8 cellular contexts compared by ENCODE assay signal in genomic region chr7:38178695-38179344, GRCh38. TPM values are rescaled to one million over a fixed set of nuclear protein-coding genes. Genes with fewer than 3 reads are reported as not detected.
A peak's percentile ranks its signal among the peaks of the same experiment; 100 is the strongest.
DNase-seq lines count a peak whose midpoint lies in the region; ATAC-seq lines count a peak whose summit lies in the region.

No MANE protein-coding gene starts in this region.

- ATAC-seq in GM19467 (IDR thresholded peaks at IDR 0.05; ENCODE audit: unreplicated experiment) (peak; percentile 22), HG03469 (IDR thresholded peaks at IDR 0.05; ENCODE audit: unreplicated experiment) (peak; percentile 11), Right ventricle myocardium superior (ENCODE audit: poor library complexity) (peak; percentile 44), sciatic nerve (peak; percentile 65)
- ATAC-seq in activated CD8-positive, alpha-beta T cell treated with anti-CD3 and anti-CD28 coated beads, Interleukin-2, amount 10 ng/mL, durations not matched to agents 7 days and 5 days = peak; percentile 45

- 0 out of 2 replicates have a peak, but pooled peaks cover 8% of the 10 kb centered on the region for H3K4me1 ChIP-seq in ES-I3 (ENCODE audit: insufficient read depth, low read length)

- H3K4me3 Mint-ChIP-seq in activated CD8-positive, alpha-beta T cell treated with anti-CD3 and anti-CD28 coated beads, Interleukin-2, amount 10 ng/mL, durations not matched to agents 7 days and 5 days = peak overlapping the region; percentile 93

- DNase-seq in activated CD8-positive, alpha-beta T cell treated with anti-CD3 and anti-CD28 coated beads, Interleukin-2, amount 10 ng/mL, durations not matched to agents 7 days and 5 days = no peak
- DNase-seq in Right ventricle myocardium superior (no peak), sciatic nerve (ENCODE audit: low spot score) (no peak), posterior cingulate gyrus (no peak), SHP77 (lab: John Stamatoyannopoulos, UW) (no peak)

- peaks cover 1% of the 10 kb centered on the region for H3K27me3 Mint-ChIP-seq in activated CD8-positive, alpha-beta T cell treated with anti-CD3 and anti-CD28 coated beads, Interleukin-2, amount 10 ng/mL, durations not matched to agents 7 days and 5 days (ENCODE audit: low read depth)

- no peaks in the 10 kb centered on the region for H3K9me3 Mint-ChIP-seq in activated CD8-positive, alpha-beta T cell treated with anti-CD3 and anti-CD28 coated beads, Interleukin-2, amount 10 ng/mL, durations not matched to agents 7 days and 5 days (ENCODE audit: insufficient read depth)

- peaks cover 27% of the 10 kb centered on the region for H3K4me1 Mint-ChIP-seq in activated CD8-positive, alpha-beta T cell treated with anti-CD3 and anti-CD28 coated beads, Interleukin-2, amount 10 ng/mL, durations not matched to agents 7 days and 5 days (ENCODE audit: low read depth)

- no peaks in the 10 kb centered on the region for H3K9me3 ChIP-seq in ES-I3 (ENCODE audit: control insufficient read depth, insufficient read depth, low read length)

- H3K27ac Mint-ChIP-seq in activated CD8-positive, alpha-beta T cell treated with anti-CD3 and anti-CD28 coated beads, Interleukin-2, amount 10 ng/mL, durations not matched to agents 7 days and 5 days = peak overlapping the region; percentile 93

- H3K36me3 ChIP-seq in ES-I3 (ENCODE audit: insufficient read depth, low read length) = no peaks in the 10 kb centered on the region

- CTCF ChIA-PET in activated CD8-positive, alpha-beta T cell treated with anti-CD3 and anti-CD28 coated beads, Interleukin-2, amount 10 ng/mL, durations not matched to agents 7 days and 5 days (lab: Charles Lee) = interaction anchor here (0.9 to 1.5 kb wide), 10 partner anchors 9 to 195 kb away, joined by 3 to 9 read pairs (median 4); no protein-coding TSS in a partner anchor

- intact Hi-C loops in Right ventricle myocardium superior (cut with DNase I) = no loop called here
- intact Hi-C loops in sciatic nerve (cut with DNase I) = no loop called here
- intact Hi-C loops in posterior cingulate gyrus (cut with DNase I) = loop anchor here (5.0 kb wide), 1 partner anchor 38 kb away; no protein-coding TSS in a partner anchor

- H3K36me3 Mint-ChIP-seq in activated CD8-positive, alpha-beta T cell treated with anti-CD3 and anti-CD28 coated beads, Interleukin-2, amount 10 ng/mL, durations not matched to agents 7 days and 5 days (ENCODE audit: low read depth) = peaks cover 4% of the 10 kb centered on the region

- POLR2A ChIA-PET in activated CD8-positive, alpha-beta T cell treated with anti-CD3 and anti-CD28 coated beads, Interleukin-2, amount 10 ng/mL, durations not matched to agents 7 days and 5 days (lab: Charles Lee) = no interaction called here

- peak overlapping the region; percentile 90 for H3K9ac ChIP-seq in ES-I3 (ENCODE audit: low read depth, low read length)

RNA-seq across cellular contexts. Expression of gene STARD3NL, which starts 0.8 kb away (rescaled TPM):
- 10 to 100 TPM; 24.1 to 25.8 TPM for total RNA-seq in activated CD8-positive, alpha-beta T cell treated with anti-CD3 and anti-CD28 coated beads, Interleukin-2, amount 10 ng/mL, durations not matched to agents 7 days and 5 days
- 21.8 TPM for total RNA-seq in Right ventricle myocardium superior
- 37.7 TPM for total RNA-seq in sciatic nerve

Comparison
In these comparisons a context has a peak if more than half of its experiments do, and no peak if none do; other contexts are left out.
1. ATAC-seq: peak in every context shown above with its lines; median percentile 65 in sciatic nerve; 45 in activated CD8-positive, alpha-beta T cell treated with anti-CD3 and anti-CD28 coated beads, Interleukin-2, amount 10 ng/mL, durations not matched to agents 7 days and 5 days; 44 in Right ventricle myocardium superior; 22 in GM19467; 11 in HG03469.